In genomic region chr11:71223671-71224660, GRCh38 we compare ENCODE assay signal across 1 cellular context.
TF ChIP-seq lines count a peak whose summit lies in the region.

No MANE protein-coding gene starts in this region.

TF ChIP-seq in GM23338, 12 proteins besides CTCF, POLR2A, EP300 and RAD21 (continued from another document):
- TF ChIP-seq REST (IDR thresholded peaks at IDR 0.05; ENCODE audit: unreplicated experiment): no peak
- no peak for TF ChIP-seq JUNB (IDR thresholded peaks at IDR 0.05; ENCODE audit: unreplicated experiment)
- TF ChIP-seq NANOG (IDR thresholded peaks at IDR 0.05; ENCODE audit: borderline replicate concordance): no peak
- no peak for TF ChIP-seq ZNF331 (CRISPR knock-in tag; IDR thresholded peaks at IDR 0.05; ENCODE audit: low read depth)
- no peak for TF ChIP-seq EZH2phosphoT487 (IDR thresholded peaks at IDR 0.05; ENCODE audit: unreplicated experiment)
- no peak for TF ChIP-seq ZNF114 (CRISPR knock-in tag; IDR thresholded peaks at IDR 0.05)
